ENCODE assay signal across 14 cellular contexts in the genomic region with DNA sequence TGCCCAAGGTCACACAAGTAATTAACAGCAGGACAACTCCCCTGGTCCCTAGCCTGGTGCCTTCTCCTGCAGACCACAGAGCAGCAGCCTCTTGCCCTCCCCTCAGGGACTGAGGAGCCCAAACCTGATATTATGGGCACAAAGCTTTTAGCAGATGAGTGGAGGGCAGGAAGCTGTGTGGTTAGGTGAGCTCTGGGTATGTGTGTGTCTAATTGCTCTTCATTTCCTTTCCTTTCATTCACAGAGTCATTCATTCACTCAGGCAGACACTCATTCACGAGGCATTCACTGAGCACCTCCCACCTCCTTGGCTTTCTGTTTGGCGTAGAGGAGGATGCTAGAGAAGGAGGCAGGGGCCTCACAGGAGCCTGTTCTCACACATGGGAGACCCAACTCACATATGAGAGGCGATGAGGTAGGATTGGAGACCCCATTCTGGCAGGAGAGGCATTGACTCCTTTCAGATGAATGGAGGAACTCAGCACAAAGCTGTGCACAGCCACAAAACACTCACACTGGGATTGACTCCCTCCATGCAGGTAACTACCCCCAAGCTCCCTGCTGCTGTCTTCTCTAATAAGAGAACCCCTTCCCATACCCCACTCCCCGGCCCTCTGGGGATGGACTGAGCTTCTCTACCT.
DNase-seq lines count a peak whose midpoint lies in the region; ATAC-seq, FAIRE-seq and TF ChIP-seq lines count a peak whose summit lies in the region.
"Had no signal": no experiment of that assay in that cellular context is flagged by ENCODE, and none has a peak within 500 bp of the region (broad histone marks: within the 10 kb centered on the region; RNA-seq: fewer than 3 reads in every experiment).

No MANE protein-coding gene starts in this region.

- in situ Hi-C loops in GM12878 (cut with MboI) = no loop called here

- TF ChIP-seq EP300 in GM12878 (IDR thresholded peaks at IDR 0.05; ENCODE audit: borderline replicate concordance in 1 of 2, control insufficient read depth in 1 of 2, low read depth in 2 of 2, low read length in 2 of 2) = no peak

- no peaks in the 10 kb centered on the region for H3K36me3 ChIP-seq in GM12878 (ENCODE audit: control insufficient read depth in 2 of 2, insufficient read depth in 2 of 2, low read length in 1 of 2)

- no peak for TF ChIP-seq POLR2A in GM12878 (IDR thresholded peaks at IDR 0.05; ENCODE audit: low read depth, low read length)

- TF ChIP-seq CTCF in GM12878 (IDR thresholded peaks at IDR 0.05 in 2 of 3, conservative IDR thresholded peaks at IDR 0.05 in 1 of 3; ENCODE audit: control insufficient read depth in 2 of 3, extremely low read depth in 1 of 3, insufficient read depth in 1 of 3, low read depth in 3 of 3, low read length in 3 of 3) = no peak

- CTCF ChIA-PET in GM12878 (lab: Yijun Ruan, JAX) = no interaction called here

- DNase-seq in GM12878 (ENCODE audit: low read depth, low spot score) (peak; percentile 26), H4 (ENCODE audit: low spot score) (no peak), GM19240 (ENCODE audit: insufficient read length, low spot score) (no peak)
- DNase-seq: central memory CD4-positive, alpha-beta T cell; kidney glomerular epithelial cell; NCI-H1105 treated with DMSO at 0.1 percent for 48 hours; NCI-H526 treated with DMSO at 0.1 percent for 48 hours; trophoblast cell had no signal

- H3K27ac ChIP-seq in GM12878 (ENCODE audit: control insufficient read depth, insufficient read depth) = no peak overlapping the region
- H3K27ac ChIP-seq: epithelial cell of prostate had no signal

- WGBS in GM12878 (ENCODE audit: insufficient coverage, insufficient replicate concordance, low lambda C conversion rate, missing lambda C conversion rate) = 0% methylated on average over 4 of the region's 4 CpGs

- SMC1A ChIA-PET in GM12878 (lab: Charles Lee; ENCODE audit: uncharacterized antibody, unreplicated experiment) = interaction anchor here (1.0 kb wide), 1 partner anchor 13 kb away, joined by 3 read pairs; no protein-coding TSS in a partner anchor

- no peaks in the 10 kb centered on the region for H3K9me3 ChIP-seq in GM12878 (replicated peaks; ENCODE audit: control insufficient read depth, insufficient read depth, low read length)

- no peak overlapping the region for H3K9ac ChIP-seq in GM12878 (ENCODE audit: control insufficient read depth, insufficient read depth, low read length)

- intact Hi-C loops in GM12878 (cut with micrococcal nuclease; ENCODE audit: unreplicated experiment) = no loop called here

- no TSS peak for BruUV-seq in GM12878 (replicated peaks; lab: Mats Ljungman, UMichigan)

- H3K4me1 ChIP-seq in GM12878 (ENCODE audit: control insufficient read depth, insufficient read depth, low read length) = no peaks in the 10 kb centered on the region

- no peak for FAIRE-seq in GM12878 (lab: Jason Lieb, UNC)

- H2AFZ ChIP-seq in GM12878 (ENCODE audit: control insufficient read depth, low read depth, low read length) = no peak overlapping the region

- peaks cover 0 to 8% of the 10 kb centered on the region in 2 experiments; a peak in 3 of 4 replicates for H3K27me3 ChIP-seq in GM12878 (replicated peaks in 1 of 2; ENCODE audit: control insufficient read depth in 2 of 2, insufficient read depth in 2 of 2, low read length in 1 of 2)

- H3K4me3 ChIP-seq in GM12878 = no peak overlapping the region

- ATAC-seq in GM18861 (IDR thresholded peaks at IDR 0.05; ENCODE audit: unreplicated experiment) = peak; percentile 98
- ATAC-seq in GM19467 (IDR thresholded peaks at IDR 0.05; ENCODE audit: unreplicated experiment) = peak; percentile 90
- peak; percentile 97 for ATAC-seq in HG03354 (IDR thresholded peaks at IDR 0.05; ENCODE audit: poor library complexity, severe bottlenecking, unreplicated experiment)
- peak; percentile 80 for ATAC-seq in GM12878
- ATAC-seq in activated CD4-positive, CD25-positive, alpha-beta regulatory T cell treated with anti-CD3 and anti-CD28 coated beads, Interleukin-2, amount 50 U/mL, for 24 hours = no peak
- no peak for ATAC-seq in GM21360 (IDR thresholded peaks at IDR 0.05; ENCODE audit: unreplicated experiment)

- H4K20me1 ChIP-seq in GM12878 (ENCODE audit: control insufficient read depth, insufficient read depth) = no peaks in the 10 kb centered on the region

- POLR2A ChIA-PET in GM12878 (lab: Charles Lee) = interaction anchor here (0.5 kb wide), 1 partner anchor 840 kb away, joined by 3 read pairs; no protein-coding TSS in a partner anchor

- H3K79me2 ChIP-seq in GM12878 (ENCODE audit: control insufficient read depth, insufficient read depth, low read length) = no peaks in the 10 kb centered on the region

- RAD21 ChIA-PET in GM12878 (lab: Charles Lee; ENCODE audit: unreplicated experiment) = no interaction called here

- no peak overlapping the region for H3K4me2 ChIP-seq in GM12878 (ENCODE audit: control insufficient read depth, insufficient read depth)

- TF ChIP-seq RAD21 in GM12878 (IDR thresholded peaks at IDR 0.05; ENCODE audit: insufficient read depth, low read depth, low read length) = no peak

TF ChIP-seq in GM12878, 131 proteins besides CTCF, POLR2A, EP300 and RAD21:
- peak; percentile 86 for TF ChIP-seq ZNF24 (IDR thresholded peaks at IDR 0.05)
- no peak for TF ChIP-seq JUNB (IDR thresholded peaks at IDR 0.05)

Comparison
In these comparisons a context has a peak if more than half of its experiments do, and no peak if none do; other contexts are left out.
1. ATAC-seq: peak in GM18861 (single experiment), GM19467 (single experiment), HG03354 (single experiment) and GM12878 (single experiment); none in activated CD4-positive, CD25-positive, alpha-beta regulatory T cell treated with anti-CD3 and anti-CD28 coated beads, Interleukin-2, amount 50 U/mL, for 24 hours (0 of 2) and GM21360 (single experiment).